Comparison of ENCODE assay signal across 9 cellular contexts in the genomic region with DNA sequence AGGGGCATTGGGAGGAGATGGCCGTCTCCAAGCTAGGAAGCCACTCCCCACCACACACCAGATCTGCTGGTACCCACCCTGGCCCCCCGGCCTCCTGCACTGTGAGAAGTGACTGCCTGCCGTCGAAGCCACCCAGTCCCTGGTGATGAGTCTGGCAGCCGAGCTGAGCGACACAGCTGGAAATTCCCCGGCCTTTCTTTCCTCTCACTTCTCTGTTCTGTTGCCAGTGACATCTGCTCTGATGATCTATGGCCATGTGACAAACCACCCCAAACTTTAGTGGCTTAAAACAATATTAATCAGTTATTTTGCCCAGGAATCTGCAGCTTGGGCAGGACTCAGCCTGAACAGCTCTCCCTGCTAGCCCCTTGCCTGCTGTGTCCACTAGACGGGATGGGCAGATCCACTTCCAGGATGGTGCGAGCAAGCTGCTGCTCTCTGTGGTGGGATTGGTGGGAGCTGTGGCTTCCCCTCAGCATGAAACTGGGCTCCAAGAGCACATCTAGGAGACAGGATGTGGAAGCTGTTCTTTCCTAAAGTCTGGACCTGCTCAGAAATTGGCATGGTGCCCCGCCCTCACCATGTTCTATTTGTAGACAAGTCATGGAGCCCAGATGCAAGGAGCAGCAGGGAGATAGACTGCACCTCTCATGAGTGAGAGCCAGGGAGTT.
A peak's percentile ranks its signal among the peaks of the same experiment; 100 is the strongest.
DNase-seq lines count a peak whose midpoint lies in the region; ATAC-seq and TF ChIP-seq lines count a peak whose summit lies in the region.
"Had no signal": no experiment of that assay in that cellular context is flagged by ENCODE, and none has a peak within 500 bp of the region (broad histone marks: within the 10 kb centered on the region; RNA-seq: fewer than 3 reads in every experiment).

No MANE protein-coding gene starts in this region.

- H3K4me3 ChIP-seq in MM.1S (ENCODE audit: low read length) (no peak overlapping the region), trophoblast cell (ENCODE audit: low read depth, low read length) (no peak overlapping the region), transverse colon (no peak overlapping the region)

- H2BK5ac ChIP-seq in trophoblast cell (ENCODE audit: low read depth, low read length, poor library complexity) = no peak overlapping the region

- H3K9me2 ChIP-seq in MM.1S (replicated peaks; ENCODE audit: insufficient read depth, low read length) = no peaks in the 10 kb centered on the region

- no peak overlapping the region for H4K91ac ChIP-seq in trophoblast cell (ENCODE audit: low read depth, low read length)

- H2BK120ac ChIP-seq in trophoblast cell (ENCODE audit: insufficient read depth, low read length, poor library complexity) = no peak overlapping the region

- no peaks in the 10 kb centered on the region for H3F3A ChIP-seq in MM.1S (ENCODE audit: insufficient read depth, low read length)

- TF ChIP-seq CTCF in MM.1S (IDR thresholded peaks at IDR 0.05; ENCODE audit: low read length) (no peak), transverse colon (IDR thresholded peaks at IDR 0.05) (no peak)

- no peaks in the 10 kb centered on the region for H3K9me3 ChIP-seq in MM.1S (replicated peaks; ENCODE audit: insufficient read depth, low read length)
- H3K9me3 ChIP-seq in trophoblast cell (ENCODE audit: insufficient read depth, low read depth, low read length) = no peaks in the 10 kb centered on the region
- no peaks in the 10 kb centered on the region for H3K9me3 ChIP-seq in transverse colon

- H4K20me1 ChIP-seq in MM.1S (ENCODE audit: insufficient read depth, low read length) = no peaks in the 10 kb centered on the region

- H3K4me2 ChIP-seq in MM.1S (ENCODE audit: low read depth, low read length) (no peak overlapping the region), trophoblast cell (ENCODE audit: low read length) (no peak overlapping the region)

- H3K79me1 ChIP-seq in trophoblast cell (ENCODE audit: low read length) = peaks cover 6% of the 10 kb centered on the region

- H2AFZ ChIP-seq in MM.1S (ENCODE audit: low read length) (no peak overlapping the region), trophoblast cell (ENCODE audit: insufficient read depth, low read length, poor library complexity) (no peak overlapping the region)

- no peak overlapping the region for H3K14ac ChIP-seq in trophoblast cell (ENCODE audit: low read length)

- H2BK12ac ChIP-seq in trophoblast cell (ENCODE audit: low read length) = peak overlapping the region; percentile 17

- H4K12ac ChIP-seq in trophoblast cell (ENCODE audit: low read depth, low read length) = no peak overlapping the region

- no peaks in the 10 kb centered on the region for H3K36me3 ChIP-seq in MM.1S (replicated peaks; ENCODE audit: insufficient read depth, low read length)
- no peaks in the 10 kb centered on the region for H3K36me3 ChIP-seq in trophoblast cell (ENCODE audit: control insufficient read depth in 1 of 2, insufficient read depth in 2 of 2, low read length in 2 of 2)
- H3K36me3 ChIP-seq in transverse colon = no peaks in the 10 kb centered on the region

- no CpG with 5 or more reads among the region's 10 CpGs for WGBS in trophoblast cell (ENCODE audit: extremely low coverage, insufficient coverage, insufficient read length)
- 65 to 100% methylated on average over 1 to 10 of the region's 10 CpGs for WGBS in transverse colon (ENCODE audit: low coverage in 1 of 2), 2 donors

- DNase-seq in MM.1S (peak; percentile 14), trophoblast cell (peak in 1 of 2 donors; percentile 27), AG08396 (ENCODE audit: low spot score) (no peak), activated gamma-delta T cell treated with Interleukin-2 at 50 U/mL for 16 hours (no peak), transverse colon (no peak), Kasumi-1 (lab: John Stamatoyannopoulos, UW) (no peak)

- no peak overlapping the region for H3K4ac ChIP-seq in trophoblast cell (ENCODE audit: low read depth, low read length)

- no peak overlapping the region for H3K23ac ChIP-seq in trophoblast cell (ENCODE audit: low read length)

- H3K27ac ChIP-seq in MM.1S (ENCODE audit: low read length) = no peak overlapping the region
- H3K27ac ChIP-seq in trophoblast cell (ENCODE audit: low read depth, low read length) = no peak overlapping the region
- no peak overlapping the region for H3K27ac ChIP-seq in transverse colon

- H3K27me3 ChIP-seq in MM.1S (replicated peaks; ENCODE audit: insufficient read depth, low read length) = no peaks in the 10 kb centered on the region
- H3K27me3 ChIP-seq in trophoblast cell (ENCODE audit: insufficient read depth, low read length) = no peaks in the 10 kb centered on the region
- no peaks in the 10 kb centered on the region for H3K27me3 ChIP-seq in transverse colon

- in situ Hi-C loops in GM18951 (cut with MboI; ENCODE audit: low sequenced_read_pairs, unreplicated experiment) = no loop called here
- in situ Hi-C loops in transverse colon (cut with MboI; ENCODE audit: low pct_ligation_motif_present in 1 of 4, low pct_unique_long_range_greater_than_20kb in 1 of 4, low sequenced_read_pairs in 3 of 4) = no loop called here

- H3K18ac ChIP-seq in trophoblast cell (ENCODE audit: low read length) = no peak overlapping the region

- intact Hi-C loops in transverse colon (cut with DNase I; ENCODE audit: low total_unique reads) = no loop called here

- no peak for TF ChIP-seq EP300 in transverse colon (IDR thresholded peaks at IDR 0.05; ENCODE audit: low read depth)

- no peak overlapping the region for H4K8ac ChIP-seq in trophoblast cell (ENCODE audit: low read depth, low read length)

- H3K4me1 ChIP-seq in MM.1S (ENCODE audit: low read length) (peaks cover 4% of the 10 kb centered on the region; the same call in 1 of the 2 replicates), trophoblast cell (ENCODE audit: control insufficient read depth in 1 of 2, insufficient read depth in 2 of 2, low read length in 2 of 2) (peaks cover 3 to 13% of the 10 kb centered on the region in 2 experiments), transverse colon (peaks cover 0 to 5% (median 2%) of the 10 kb centered on the region in 4 donors)

- peak overlapping the region; percentile 43 for H2AK5ac ChIP-seq in trophoblast cell (ENCODE audit: low read length)

- peak; percentile 93 for ATAC-seq in HG02588 (IDR thresholded peaks at IDR 0.05; ENCODE audit: unreplicated experiment)
- ATAC-seq: HCT116 had no signal

- no peaks in the 10 kb centered on the region for H3K79me2 ChIP-seq in MM.1S (ENCODE audit: low read length)
- no peaks in the 10 kb centered on the region for H3K79me2 ChIP-seq in trophoblast cell (ENCODE audit: control insufficient read depth, insufficient read depth, low read length, poor library complexity)

- H3K9ac ChIP-seq in MM.1S (ENCODE audit: low read length) (no peak overlapping the region), trophoblast cell (ENCODE audit: low read length) (no peak overlapping the region)

- TF ChIP-seq POLR2A in GM18951 (IDR thresholded peaks at IDR 0.05; ENCODE audit: extremely low read depth, insufficient read depth, insufficient read length) = peak; percentile 32
- TF ChIP-seq POLR2A in transverse colon (IDR thresholded peaks at IDR 0.05) = no peak
